In the genomic region with DNA sequence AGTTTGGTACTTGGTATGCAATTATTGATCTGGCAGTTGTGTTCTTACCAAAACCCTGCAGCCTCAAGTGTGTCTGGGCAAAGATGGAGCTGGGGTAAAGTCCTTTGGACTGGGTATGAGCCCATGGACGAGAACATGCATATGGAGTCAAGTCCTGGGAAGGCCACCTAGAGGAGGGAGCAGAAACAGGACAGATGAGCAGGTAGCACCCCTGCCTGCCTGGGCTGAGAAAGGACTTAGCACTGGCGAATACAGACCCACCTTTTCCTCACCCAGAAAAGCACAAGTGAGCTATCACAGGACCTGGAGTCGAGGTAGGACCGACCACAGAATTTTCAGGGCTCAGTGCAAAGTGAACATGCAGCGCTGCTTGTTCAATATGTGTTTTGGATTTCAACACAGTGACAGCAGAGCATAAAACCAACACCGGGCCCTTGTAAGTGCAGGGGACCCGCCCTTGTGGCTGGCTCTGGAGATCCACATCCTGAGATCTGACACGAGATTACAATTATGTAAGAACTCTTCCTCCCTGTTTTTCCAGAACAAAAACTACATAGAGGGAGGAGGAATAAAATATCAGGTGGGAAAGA, we compare ENCODE assay signal across 34 cellular contexts. TPM values are rescaled to one million over a fixed set of nuclear protein-coding genes. Genes with fewer than 3 reads are reported as not detected.
DNase-seq lines count a peak whose midpoint lies in the region; ATAC-seq and TF ChIP-seq lines count a peak whose summit lies in the region.
"Had no signal": no experiment of that assay in that cellular context is flagged by ENCODE, and none has a peak within 500 bp of the region (broad histone marks: within the 10 kb centered on the region; RNA-seq: fewer than 3 reads in every experiment).

No MANE protein-coding gene starts in this region.

- H3K4me3 Mint-ChIP-seq in GM23338 (no peak overlapping the region), endodermal cell (no peak overlapping the region)
- H3K4me3 Mint-ChIP-seq: activated CD4-positive, alpha-beta memory T cell treated with anti-CD3 and anti-CD28 coated beads, Interleukin-2, amount 10 ng/mL, durations not matched to agents 7 days and 5 days; activated naive CD4-positive, alpha-beta T cell treated with anti-CD3 and anti-CD28 coated beads for 36 hours; activated T-helper 1 cell treated with anti-CD3 and anti-CD28 coated beads, Interleukin-12 subunit alpha, Interleukin-12 subunit beta, Interleukin-2, Interleukin-4 antibody, amounts not matched to agents 30 ng/mL and 10 ng/mL and 1 ng/mL, durations not matched to agents 14 hours and 24 hours and 36 hours; natural killer cell treated with Interleukin-12 subunit alpha and Interleukin-12 subunit beta and Interleukin-15 and Interleukin-18, amount 100 ng/mL, for 72 hours had no signal

- DNase-seq in GM23338 (ENCODE audit: low spot score) = peak; percentile 26
- DNase-seq in NB4 (ENCODE audit: low read depth) = peak; percentile 51
- DNase-seq in endodermal cell = peak; percentile 57
- no peak for DNase-seq in MM.1S
- DNase-seq: activated CD4-positive, alpha-beta memory T cell treated with anti-CD3 and anti-CD28 coated beads, Interleukin-2, amount 10 ng/mL, durations not matched to agents 7 days and 5 days; activated CD8-positive, alpha-beta memory T cell treated with anti-CD3 and anti-CD28 coated beads, Interleukin-2, amount 50 U/mL, for 48 hours; activated naive CD4-positive, alpha-beta T cell treated with anti-CD3 and anti-CD28 coated beads for 36 hours; body of pancreas; cerebellar nuclear complex; dermis blood vessel endothelial cell; DMS153; foreskin keratinocyte; heart left ventricle; left cardiac atrium; mammary epithelial cell; NCI-H2081 treated with DMSO at 0.1 percent for 48 hours; NCI-H345; NCI-H69; occipital lobe; RPMI8226; stimulated activated CD4-positive, alpha-beta T cell treated with anti-CD3 and anti-CD28 coated beads, Interleukin-15, amount 100 ng/mL, for 24 hours; stimulated activated CD4-positive, alpha-beta T cell treated with anti-CD3 and anti-CD28 coated beads, Interleukin-4, amount 100 ng/mL, for 4 hours had no signal

- H3K36me3 ChIP-seq in GM23338 (ENCODE audit: insufficient read depth) (no peaks in the 10 kb centered on the region), endodermal cell (ENCODE audit: control insufficient read depth, insufficient read depth, low read length) (no peaks in the 10 kb centered on the region), parathyroid adenoma (ENCODE audit: control insufficient read depth, insufficient read depth, low read length) (no peaks in the 10 kb centered on the region), MM.1S (replicated peaks; ENCODE audit: insufficient read depth, low read length) (no peaks in the 10 kb centered on the region)
- H3K36me3 ChIP-seq: BLaER1 treated with 17β-estradiol and CSF1 and Interleukin-3, amounts not matched to agents 10 nM and 100 nM; esophagus muscularis mucosa; heart left ventricle had no signal

- H4K20me1 ChIP-seq in GM23338 (replicated peaks; ENCODE audit: insufficient read depth) (no peaks in the 10 kb centered on the region), MM.1S (ENCODE audit: insufficient read depth, low read length) (no peaks in the 10 kb centered on the region)
- H4K20me1 ChIP-seq: BLaER1 treated with 17β-estradiol and CSF1 and Interleukin-3, amounts not matched to agents 10 nM and 100 nM had no signal

- H3K4me1 Mint-ChIP-seq in GM23338 = no peaks in the 10 kb centered on the region
- H3K4me1 Mint-ChIP-seq in endodermal cell = peaks cover 12% of the 10 kb centered on the region
- H3K4me1 Mint-ChIP-seq: activated CD4-positive, alpha-beta memory T cell treated with anti-CD3 and anti-CD28 coated beads, Interleukin-2, amount 10 ng/mL, durations not matched to agents 7 days and 5 days had no signal

- H2AFZ ChIP-seq in GM23338 (no peak overlapping the region), parathyroid adenoma (peak overlapping the region; percentile 9), MM.1S (ENCODE audit: low read length) (no peak overlapping the region)

- peak; percentile 58 for ATAC-seq in GM23338
- no peak for ATAC-seq in HG03280 (IDR thresholded peaks at IDR 0.05; ENCODE audit: unreplicated experiment)
- no peak for ATAC-seq in GM18867 (IDR thresholded peaks at IDR 0.05; ENCODE audit: unreplicated experiment)
- ATAC-seq: body of pancreas; foreskin keratinocyte; heart left ventricle; left cardiac atrium; natural killer cell treated with Interleukin-12 subunit alpha and Interleukin-12 subunit beta and Interleukin-15 and Interleukin-18, amount 100 ng/mL, for 72 hours had no signal

- H3K27me3 Mint-ChIP-seq in GM23338 (ENCODE audit: insufficient read depth, low read depth, poor library complexity) = no peaks in the 10 kb centered on the region
- no peaks in the 10 kb centered on the region for H3K27me3 Mint-ChIP-seq in endodermal cell (ENCODE audit: insufficient read depth)

- H3K27ac ChIP-seq in GM23338 (ENCODE audit: low read depth) (no peak overlapping the region), endodermal cell (ENCODE audit: low read depth, low read length) (no peak overlapping the region), parathyroid adenoma (no peak overlapping the region), MM.1S (ENCODE audit: low read length) (no peak overlapping the region)
- H3K27ac ChIP-seq: BLaER1 treated with 17β-estradiol and CSF1 and Interleukin-3, amounts not matched to agents 10 nM and 100 nM; body of pancreas; esophagus muscularis mucosa; foreskin keratinocyte; heart left ventricle; tibial nerve had no signal

- H3K9ac ChIP-seq in endodermal cell (ENCODE audit: extremely low read depth, low read length, poor library complexity, severe bottlenecking) = no peak overlapping the region
- H3K9ac ChIP-seq in parathyroid adenoma = no peak overlapping the region
- H3K9ac ChIP-seq in MM.1S (ENCODE audit: low read length) = no peak overlapping the region
- H3K9ac ChIP-seq: BLaER1 treated with 17β-estradiol and CSF1 and Interleukin-3, amounts not matched to agents 10 nM and 100 nM had no signal

- no peaks in the 10 kb centered on the region for H3F3A ChIP-seq in GM23338 (replicated peaks; ENCODE audit: low read depth)
- no peaks in the 10 kb centered on the region for H3F3A ChIP-seq in MM.1S (ENCODE audit: insufficient read depth, low read length)

- H3K4me2 ChIP-seq in GM23338 = no peak overlapping the region
- no peak overlapping the region for H3K4me2 ChIP-seq in parathyroid adenoma (ENCODE audit: low read length)
- no peak overlapping the region for H3K4me2 ChIP-seq in MM.1S (ENCODE audit: low read depth, low read length)

- no peaks in the 10 kb centered on the region for H3K79me2 ChIP-seq in GM23338 (replicated peaks; ENCODE audit: insufficient read depth)
- no peaks in the 10 kb centered on the region for H3K79me2 ChIP-seq in parathyroid adenoma
- H3K79me2 ChIP-seq in MM.1S (ENCODE audit: low read length) = no peaks in the 10 kb centered on the region

- H3K4me3 ChIP-seq in GM23338 = no peak overlapping the region
- no peak overlapping the region for H3K4me3 ChIP-seq in NB4 (ENCODE audit: low read depth, low read length)
- no peak overlapping the region for H3K4me3 ChIP-seq in endodermal cell (ENCODE audit: low read length)
- H3K4me3 ChIP-seq in parathyroid adenoma (ENCODE audit: low read depth, low read length) = no peak overlapping the region
- H3K4me3 ChIP-seq in MM.1S (ENCODE audit: low read length) = no peak overlapping the region
- H3K4me3 ChIP-seq: BLaER1 treated with 17β-estradiol and CSF1 and Interleukin-3, amounts not matched to agents 10 nM and 100 nM; body of pancreas; esophagus muscularis mucosa; heart left ventricle; tibial nerve had no signal

- H3K9me2 ChIP-seq in GM23338 (ENCODE audit: insufficient read depth) = peaks cover 6% of the 10 kb centered on the region; the same call in 1 of the 2 replicates
- no peaks in the 10 kb centered on the region for H3K9me2 ChIP-seq in MM.1S (replicated peaks; ENCODE audit: insufficient read depth, low read length)

- H3K27ac Mint-ChIP-seq in GM23338 = no peak overlapping the region
- no peak overlapping the region for H3K27ac Mint-ChIP-seq in endodermal cell
- H3K27ac Mint-ChIP-seq: activated CD4-positive, alpha-beta memory T cell treated with anti-CD3 and anti-CD28 coated beads, Interleukin-2, amount 10 ng/mL, durations not matched to agents 7 days and 5 days; activated naive CD4-positive, alpha-beta T cell treated with anti-CD3 and anti-CD28 coated beads for 36 hours; activated T-helper 1 cell treated with anti-CD3 and anti-CD28 coated beads, Interleukin-12 subunit alpha, Interleukin-12 subunit beta, Interleukin-2, Interleukin-4 antibody, amounts not matched to agents 30 ng/mL and 10 ng/mL and 1 ng/mL, durations not matched to agents 14 hours and 24 hours and 36 hours; natural killer cell treated with Interleukin-12 subunit alpha and Interleukin-12 subunit beta and Interleukin-15 and Interleukin-18, amount 100 ng/mL, for 72 hours had no signal

- no peaks in the 10 kb centered on the region for H3K4me1 ChIP-seq in GM23338 (ENCODE audit: insufficient read depth)
- peaks cover 3% of the 10 kb centered on the region for H3K4me1 ChIP-seq in endodermal cell (ENCODE audit: control insufficient read depth, insufficient read depth, low read length)
- H3K4me1 ChIP-seq in parathyroid adenoma = peaks cover 3% of the 10 kb centered on the region
- H3K4me1 ChIP-seq in MM.1S (ENCODE audit: low read length) = no peaks in the 10 kb centered on the region
- H3K4me1 ChIP-seq: body of pancreas, esophagus muscularis mucosa, foreskin keratinocyte, heart left ventricle, tibial nerve had no signal

- H3K9me3 Mint-ChIP-seq in GM23338 (peaks cover 30% of the 10 kb centered on the region), endodermal cell (peaks cover 30% of the 10 kb centered on the region)
- H3K9me3 Mint-ChIP-seq: activated CD4-positive, alpha-beta memory T cell treated with anti-CD3 and anti-CD28 coated beads, Interleukin-2, amount 10 ng/mL, durations not matched to agents 7 days and 5 days; activated T-helper 1 cell treated with anti-CD3 and anti-CD28 coated beads, Interleukin-12 subunit alpha, Interleukin-12 subunit beta, Interleukin-2, Interleukin-4 antibody, amounts not matched to agents 30 ng/mL and 10 ng/mL and 1 ng/mL, durations not matched to agents 14 hours and 24 hours and 36 hours; natural killer cell treated with Interleukin-12 subunit alpha and Interleukin-12 subunit beta and Interleukin-15 and Interleukin-18, amount 100 ng/mL, for 72 hours had no signal

- H3K9me3 ChIP-seq in endodermal cell (ENCODE audit: control insufficient read depth, low read length) (peaks cover 22% of the 10 kb centered on the region), parathyroid adenoma (ENCODE audit: control insufficient read depth, low read length) (no peaks in the 10 kb centered on the region), MM.1S (replicated peaks; ENCODE audit: insufficient read depth, low read length) (no peaks in the 10 kb centered on the region)
- H3K9me3 ChIP-seq: body of pancreas, esophagus muscularis mucosa had no signal

- TF ChIP-seq CTCF in GM23338 (conservative IDR thresholded peaks at IDR 0.05; ENCODE audit: low read depth in 2 of 2) (peak in 1 of 2 experiments; percentile 30; a peak in 2 of 4 replicates), NB4 (IDR thresholded peaks at IDR 0.05; ENCODE audit: low read depth, low read length) (peak; percentile 23), endodermal cell (conservative IDR thresholded peaks at IDR 0.05) (peak; percentile 56), parathyroid adenoma (IDR thresholded peaks at IDR 0.05) (no peak), MM.1S (IDR thresholded peaks at IDR 0.05; ENCODE audit: low read length) (no peak)

- WGBS in endodermal cell (ENCODE audit: insufficient coverage in 1 of 2, insufficient read length in 1 of 2), 2 experiments = 85 to 94% methylated on average over 6 to 8 of the region's 8 CpGs

- H3K27me3 ChIP-seq in GM23338 (ENCODE audit: insufficient read depth) (no peaks in the 10 kb centered on the region), endodermal cell (ENCODE audit: control insufficient read depth, insufficient read depth, low read length, poor library complexity, severe bottlenecking) (no peaks in the 10 kb centered on the region), parathyroid adenoma (ENCODE audit: control insufficient read depth, insufficient read depth, low read length) (no peaks in the 10 kb centered on the region), MM.1S (replicated peaks; ENCODE audit: insufficient read depth, low read length) (peaks cover 56% of the 10 kb centered on the region)
- H3K27me3 ChIP-seq: BLaER1 treated with 17β-estradiol and CSF1 and Interleukin-3, amounts not matched to agents 10 nM and 100 nM; body of pancreas; foreskin keratinocyte; tibial nerve had no signal

- H3K36me3 Mint-ChIP-seq in GM23338 (ENCODE audit: low read depth) = peaks cover 13% of the 10 kb centered on the region
- H3K36me3 Mint-ChIP-seq in endodermal cell (ENCODE audit: low read depth) = peaks cover 5% of the 10 kb centered on the region

- TF ChIP-seq POLR2A in NB4 (IDR thresholded peaks at IDR 0.05; ENCODE audit: extremely low read depth, insufficient read length) = no peak

RNA-seq across cellular contexts. Expression of a gene that starts 25.9 kb away (rescaled TPM):
- not detected in 2 replicates for total RNA-seq in GM23338 (2014; rRNA removed; shearing (Covaris generic))
- not detected in 2 replicates for polyA plus RNA-seq in GM23338 (2016; fragmentation: Nextera tagmentation; extraction: Ambion mirVana)
- total RNA-seq in endodermal cell = under 1 TPM in 1 of 2 donors, not detected in 1; 0.84 TPM
- 0.43 TPM for polyA plus RNA-seq in endodermal cell (2013, experiment 1 of 2)
- polyA plus RNA-seq in endodermal cell (2013, experiment 2 of 2) = not detected
- total RNA-seq: activated CD4-positive, alpha-beta memory T cell treated with anti-CD3 and anti-CD28 coated beads, Interleukin-2, amount 10 ng/mL, durations not matched to agents 7 days and 5 days; activated naive CD4-positive, alpha-beta T cell treated with anti-CD3 and anti-CD28 coated beads for 36 hours; body of pancreas; dermis blood vessel endothelial cell; esophagus muscularis mucosa; left cardiac atrium; mucosa of gallbladder; natural killer cell treated with Interleukin-12 subunit alpha and Interleukin-12 subunit beta and Interleukin-15 and Interleukin-18, amount 100 ng/mL, for 72 hours; SK-MEL-5; T-helper 1 cell treated with Interleukin-12 subunit alpha and Interleukin-12 subunit beta and Interleukin-4 antibody, amounts not matched to agents 30 ng/mL and 1 ng/mL, for 36 hours had no signal
- polyA plus RNA-seq: heart left ventricle had no signal

RNA-seq across cellular contexts. Expression of a gene that starts 49.5 kb away (rescaled TPM):
- not detected in 2 replicates for total RNA-seq in GM23338 (2014; rRNA removed; shearing (Covaris generic))
- not detected in 2 replicates for polyA plus RNA-seq in GM23338 (2016; fragmentation: Nextera tagmentation; extraction: Ambion mirVana)
- total RNA-seq in endodermal cell = 1 to 10 TPM in 1 of 2 donors, under 1 TPM in 1; 0.88 to 2.1 TPM
- polyA plus RNA-seq in endodermal cell (2013, experiment 1 of 2) = 0.39 TPM
- 0.79 TPM for polyA plus RNA-seq in endodermal cell (2013, experiment 2 of 2)
- total RNA-seq: activated CD4-positive, alpha-beta memory T cell treated with anti-CD3 and anti-CD28 coated beads, Interleukin-2, amount 10 ng/mL, durations not matched to agents 7 days and 5 days; activated naive CD4-positive, alpha-beta T cell treated with anti-CD3 and anti-CD28 coated beads for 36 hours; activated T-helper 1 cell treated with anti-CD3 and anti-CD28 coated beads, Interleukin-12 subunit alpha, Interleukin-12 subunit beta, Interleukin-2, Interleukin-4 antibody, amounts not matched to agents 30 ng/mL and 10 ng/mL and 1 ng/mL, durations not matched to agents 14 hours and 24 hours and 36 hours; body of pancreas; dermis blood vessel endothelial cell; esophagus muscularis mucosa; heart left ventricle; left cardiac atrium; mucosa of gallbladder; natural killer cell treated with Interleukin-12 subunit alpha and Interleukin-12 subunit beta and Interleukin-15 and Interleukin-18, amount 100 ng/mL, for 72 hours; occipital lobe; SK-MEL-5; T-helper 1 cell treated with Interleukin-12 subunit alpha and Interleukin-12 subunit beta and Interleukin-4 antibody, amounts not matched to agents 30 ng/mL and 1 ng/mL, for 36 hours; tibial nerve had no signal
- polyA plus RNA-seq: adipose tissue, heart left ventricle had no signal

RNA-seq across cellular contexts. Expression of a gene that starts 55.6 kb away (rescaled TPM):
- not detected in 2 replicates for total RNA-seq in GM23338 (2014; rRNA removed; shearing (Covaris generic))
- not detected in 2 replicates for polyA plus RNA-seq in GM23338 (2016; fragmentation: Nextera tagmentation; extraction: Ambion mirVana)
- total RNA-seq in endodermal cell = not detected
- not detected for polyA plus RNA-seq in endodermal cell (2013, experiment 1 of 2)
- polyA plus RNA-seq in endodermal cell (2013, experiment 2 of 2) = not detected
- total RNA-seq: activated CD4-positive, alpha-beta memory T cell treated with anti-CD3 and anti-CD28 coated beads, Interleukin-2, amount 10 ng/mL, durations not matched to agents 7 days and 5 days; activated naive CD4-positive, alpha-beta T cell treated with anti-CD3 and anti-CD28 coated beads for 36 hours; activated T-helper 1 cell treated with anti-CD3 and anti-CD28 coated beads, Interleukin-12 subunit alpha, Interleukin-12 subunit beta, Interleukin-2, Interleukin-4 antibody, amounts not matched to agents 30 ng/mL and 10 ng/mL and 1 ng/mL, durations not matched to agents 14 hours and 24 hours and 36 hours; body of pancreas; dermis blood vessel endothelial cell; esophagus muscularis mucosa; heart left ventricle; left cardiac atrium; mucosa of gallbladder; natural killer cell treated with Interleukin-12 subunit alpha and Interleukin-12 subunit beta and Interleukin-15 and Interleukin-18, amount 100 ng/mL, for 72 hours; occipital lobe; SK-MEL-5; T-helper 1 cell treated with Interleukin-12 subunit alpha and Interleukin-12 subunit beta and Interleukin-4 antibody, amounts not matched to agents 30 ng/mL and 1 ng/mL, for 36 hours; tibial nerve had no signal
- polyA plus RNA-seq: adipose tissue, heart left ventricle had no signal

Comparison
In these comparisons a context has a peak if more than half of its experiments do, and no peak if none do; other contexts are left out.
1. CTCF ChIP-seq: peak in NB4 (single experiment) and endodermal cell (single experiment); none in parathyroid adenoma (single experiment) and MM.1S (single experiment).